ENCODE assay signal across 14 cellular contexts in the genomic region with DNA sequence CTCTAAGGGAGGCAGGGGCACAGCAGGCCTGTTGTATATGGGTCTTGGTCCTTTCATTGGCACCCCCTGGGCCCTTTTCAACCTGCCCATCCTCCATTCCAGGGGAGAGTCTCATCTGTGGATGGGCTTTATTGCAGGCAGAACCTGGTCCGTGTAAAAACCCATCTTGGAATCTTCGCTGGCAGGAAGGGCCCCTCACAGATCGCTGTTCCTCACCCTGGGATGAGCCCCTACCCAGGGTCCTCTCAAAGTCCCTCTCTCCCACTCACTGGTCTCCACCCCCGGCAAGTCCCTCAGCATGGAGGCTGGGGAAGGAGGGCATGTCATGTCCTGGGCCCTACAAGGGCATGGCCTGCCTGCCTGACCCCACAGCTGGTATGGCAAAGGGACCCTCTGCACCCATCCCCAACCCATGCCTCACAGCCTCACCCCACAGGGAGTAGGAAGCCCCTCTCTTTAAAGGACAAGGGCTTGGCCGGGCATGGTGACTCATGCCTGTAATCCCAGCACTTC. TPM values are rescaled to one million over a fixed set of nuclear protein-coding genes. Genes with fewer than 3 reads are reported as not detected.
"Had no signal": no experiment of that assay in that cellular context is flagged by ENCODE, and none has a peak within 500 bp of the region (broad histone marks: within the 10 kb centered on the region; RNA-seq: fewer than 3 reads in every experiment).

No MANE protein-coding gene starts in this region.

- H3K9me3 Mint-ChIP-seq: activated naive CD8-positive, alpha-beta T cell treated with anti-CD3 and anti-CD28 coated beads, Interleukin-2, amount 50 U/mL, for 24 hours; stimulated activated naive CD8-positive, alpha-beta T cell treated with anti-CD3 and anti-CD28 coated beads, Interleukin-15, Interleukin-2, amounts not matched to agents 100 ng/mL and 50 ng/mL, for 24 hours had no signal

- H3K4me1 Mint-ChIP-seq: memory B cell, nephron had no signal

- H3K27me3 ChIP-seq: ascending aorta had no signal

- DNase-seq: activated CD4-positive, CD25-positive, alpha-beta regulatory T cell treated with anti-CD3 and anti-CD28 coated beads, Interleukin-2, amount 50 U/mL, for 72 hours had no signal

- H3K4me3 ChIP-seq: ascending aorta, heart right ventricle, left lung, upper lobe of right lung had no signal

- H3K27ac Mint-ChIP-seq: activated naive CD8-positive, alpha-beta T cell treated with anti-CD3 and anti-CD28 coated beads, Interleukin-2, amount 50 U/mL, for 24 hours; memory B cell; nephron; stimulated activated naive CD8-positive, alpha-beta T cell treated with anti-CD3 and anti-CD28 coated beads, Interleukin-15, Interleukin-2, amounts not matched to agents 100 ng/mL and 50 ng/mL, for 24 hours had no signal

- H3K9me3 ChIP-seq: ascending aorta, upper lobe of right lung had no signal

- H3K4me1 ChIP-seq: ascending aorta, left lung, upper lobe of right lung had no signal

- H3K36me3 Mint-ChIP-seq: memory B cell had no signal

- H3K27ac ChIP-seq: ascending aorta, heart right ventricle, left lung, upper lobe of right lung had no signal

- H3K4me3 Mint-ChIP-seq: activated naive CD8-positive, alpha-beta T cell treated with anti-CD3 and anti-CD28 coated beads, Interleukin-2, amount 50 U/mL, for 24 hours; memory B cell; nephron; stimulated activated naive CD8-positive, alpha-beta T cell treated with anti-CD3 and anti-CD28 coated beads, Interleukin-15, Interleukin-2, amounts not matched to agents 100 ng/mL and 50 ng/mL, for 24 hours had no signal

- H3K36me3 ChIP-seq: ascending aorta, heart right ventricle, left lung, upper lobe of right lung had no signal

RNA-seq across cellular contexts. Expression of a gene that starts 13.3 kb away (rescaled TPM):
- total RNA-seq: chondrocyte, frontal cortex, osteocyte, temporal lobe had no signal

RNA-seq across cellular contexts. Expression of a gene that starts 23.2 kb away (rescaled TPM):
- total RNA-seq: bronchial epithelial cell had no signal
